ENCODE assay signal across 21 cellular contexts in genomic region chr13:26424181-26424580, GRCh38.
A peak's percentile ranks its signal among the peaks of the same experiment; 100 is the strongest.
DNase-seq lines count a peak whose midpoint lies in the region; ATAC-seq and TF ChIP-seq lines count a peak whose summit lies in the region.
"Had no signal": no experiment of that assay in that cellular context is flagged by ENCODE, and none has a peak within 500 bp of the region (broad histone marks: within the 10 kb centered on the region; RNA-seq: fewer than 3 reads in every experiment).

No MANE protein-coding gene starts in this region.

- DNase-seq in coronary artery (ENCODE audit: low spot score), result peak; percentile 73
- DNase-seq in right cardiac atrium, result peak; percentile 61 to 84 (median 79)
- DNase-seq in psoas muscle, result peak; percentile 37 to 70
- peak in 1 of 2 donors; percentile 69 for DNase-seq in upper lobe of left lung
- DNase-seq in posterior vena cava (ENCODE audit: low spot score), result no peak
- no peak for DNase-seq in superior temporal gyrus (ENCODE audit: extremely low spot score)
- no peak for DNase-seq in HT-29 (ENCODE audit: low spot score)
- no peak for DNase-seq in activated gamma-delta T cell (lab: John Stamatoyannopoulos, UW)
- DNase-seq: activated CD4-positive, alpha-beta T cell treated with anti-CD3 and anti-CD28 coated beads, Interleukin-2, amount 10 ng/mL, durations not matched to agents 7 days and 5 days; activated CD8-positive, alpha-beta memory T cell treated with anti-CD3 and anti-CD28 coated beads, Interleukin-2, amount 10 ng/mL, durations not matched to agents 7 days and 5 days; CD4-positive, alpha-beta memory T cell; DMS153; left lung; NCI-H1694; NCI-H2171; NCI-H524 treated with DMSO at 0.1 percent for 48 hours; stimulated activated CD4-positive, alpha-beta T cell treated with anti-CD3 and anti-CD28 coated beads, Interleukin-4, amount 100 ng/mL, for 4 hours; T-helper 17 cell had no signal

- WGBS in right cardiac atrium, result 61% methylated on average over 14 of the region's 14 CpGs
- WGBS in psoas muscle, 3 donors, result 39 to 61% (median 47%) methylated on average over 12 to 14 of the region's 14 CpGs
- WGBS in upper lobe of left lung, 2 donors, result 82 to 85% methylated on average over 7 to 14 of the region's 14 CpGs

- peaks cover 4% of the 10 kb centered on the region for H3K4me1 ChIP-seq in right cardiac atrium (ENCODE audit: control insufficient read depth, insufficient read depth, low read length)
- H3K4me1 ChIP-seq in psoas muscle, result no peaks in the 10 kb centered on the region
- peaks cover 0 to 8% (median 6%) of the 10 kb centered on the region in 4 donors for H3K4me1 ChIP-seq in upper lobe of left lung
- H3K4me1 ChIP-seq: breast epithelium, HAP-1, left lung had no signal

- H3K9me3 ChIP-seq in right cardiac atrium (ENCODE audit: control insufficient read depth, low read length) (no peaks in the 10 kb centered on the region), psoas muscle (peaks cover 3% of the 10 kb centered on the region), upper lobe of left lung (no peaks in the 10 kb centered on the region)
- H3K9me3 ChIP-seq: breast epithelium, HAP-1, left lung had no signal

- no peak for TF ChIP-seq POLR2A in upper lobe of left lung (IDR thresholded peaks at IDR 0.05)

- ATAC-seq in right cardiac atrium, result peak; percentile 68 to 74
- ATAC-seq in psoas muscle, result peak in 3 of 4 donors; percentile 16 to 49 (median 21)
- ATAC-seq in upper lobe of left lung (ENCODE audit: low FRiP score in 2 of 2), result peak; percentile 21 to 36
- ATAC-seq: activated CD8-positive, alpha-beta memory T cell treated with anti-CD3 and anti-CD28 coated beads, Interleukin-2, amount 10 ng/mL, durations not matched to agents 7 days and 5 days; K562; left lung; T-helper 17 cell had no signal

- H3K36me3 ChIP-seq in psoas muscle (ENCODE audit: insufficient read depth in 1 of 2, low read depth in 1 of 2) (no peaks in the 10 kb centered on the region), upper lobe of left lung (no peaks in the 10 kb centered on the region)
- H3K36me3 ChIP-seq: breast epithelium, HAP-1, left lung had no signal

- peak overlapping the region; percentile 37 for H3K4me3 ChIP-seq in coronary artery
- no peak overlapping the region for H3K4me3 ChIP-seq in right cardiac atrium (ENCODE audit: low read length)
- no peak overlapping the region for H3K4me3 ChIP-seq in psoas muscle
- H3K4me3 ChIP-seq in upper lobe of left lung, result no peak overlapping the region
- H3K4me3 ChIP-seq: breast epithelium, HAP-1, K562, left lung had no signal

- TF ChIP-seq EP300 in upper lobe of left lung (IDR thresholded peaks at IDR 0.05), result no peak

- intact Hi-C loops in right cardiac atrium (cut with DNase I), result no loop called here
- intact Hi-C loops in psoas muscle (cut with DNase I), result no loop called here
- intact Hi-C loops in posterior vena cava (cut with DNase I), result no loop called here

- H3K27ac ChIP-seq in coronary artery (peak overlapping the region; percentile 85 to 92), right cardiac atrium (ENCODE audit: low read length) (peak overlapping the region; percentile 37), psoas muscle (peak overlapping the region; percentile 36), upper lobe of left lung (peak overlapping the region in 1 of 4 donors; percentile 2)
- H3K27ac ChIP-seq: breast epithelium, left lung had no signal

- H3K27me3 ChIP-seq in right cardiac atrium (ENCODE audit: control insufficient read depth, insufficient read depth), result no peaks in the 10 kb centered on the region
- no peaks in the 10 kb centered on the region for H3K27me3 ChIP-seq in psoas muscle (ENCODE audit: insufficient read depth in 3 of 3, low read length in 2 of 3)
- H3K27me3 ChIP-seq in upper lobe of left lung, result no peaks in the 10 kb centered on the region
- H3K27me3 ChIP-seq: breast epithelium, left lung had no signal

- TF ChIP-seq CTCF in coronary artery (IDR thresholded peaks at IDR 0.05) (no peak), psoas muscle (IDR thresholded peaks at IDR 0.05) (no peak), upper lobe of left lung (IDR thresholded peaks at IDR 0.05) (no peak)

Comparison
In these comparisons a context has a peak if more than half of its experiments do, and no peak if none do; other contexts are left out.
1. DNase-seq: peak in coronary artery (single experiment), right cardiac atrium (3 of 3) and psoas muscle (2 of 2); none in posterior vena cava (single experiment), superior temporal gyrus (single experiment), HT-29 (single experiment) and activated gamma-delta T cell (single experiment).
2. ATAC-seq: peak in every context shown above with its lines; median percentile 71 in right cardiac atrium; 28 in upper lobe of left lung; 21 in psoas muscle.